Comparison of ENCODE assay signal across 22 cellular contexts in the genomic region with DNA sequence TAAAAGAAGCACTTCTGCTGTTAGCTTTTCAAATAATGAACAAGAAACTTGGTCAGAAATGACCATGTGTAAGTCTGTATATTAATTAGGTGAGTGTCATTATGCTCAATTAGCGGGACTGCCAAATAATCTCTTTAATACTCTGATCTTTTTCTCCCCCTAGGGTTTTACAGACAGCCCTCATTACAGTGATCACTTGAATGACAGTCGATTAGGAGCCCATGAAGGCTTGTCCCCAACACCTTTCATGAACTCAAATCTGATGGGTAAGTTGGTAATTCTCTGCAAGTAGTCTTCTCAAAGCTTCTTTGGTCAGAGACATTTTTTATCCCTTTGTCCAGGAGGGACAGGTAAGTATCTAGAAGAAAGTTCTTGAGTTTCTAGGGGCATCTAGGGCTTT.
DNase-seq lines count a peak whose midpoint lies in the region; ATAC-seq, FAIRE-seq and TF ChIP-seq lines count a peak whose summit lies in the region.
"Had no signal": no experiment of that assay in that cellular context is flagged by ENCODE, and none has a peak within 500 bp of the region (broad histone marks: within the 10 kb centered on the region; RNA-seq: fewer than 3 reads in every experiment).

No MANE protein-coding gene starts in this region.

- H3K9me3 ChIP-seq in K562 (replicated peaks; ENCODE audit: control insufficient read depth, insufficient read depth, low read depth, low read length): no peaks in the 10 kb centered on the region

- H3K36me3 ChIP-seq in K562 (ENCODE audit: control insufficient read depth, insufficient read depth, low read length): peaks cover 28% of the 10 kb centered on the region

- POLR2A ChIA-PET in K562 (lab: Yijun Ruan, JAX): no interaction called here

- intact Hi-C loops in K562 (cut with micrococcal nuclease): no loop called here

- H3K9ac ChIP-seq in K562 (ENCODE audit: insufficient read depth in 1 of 2, low read depth in 2 of 2, low read length in 2 of 2): no peak overlapping the region
- H3K9ac ChIP-seq: KMS-11 had no signal

- no peak for TF ChIP-seq EP300 in K562 (IDR thresholded peaks at IDR 0.05; ENCODE audit: low read length)

- peaks cover 9% of the 10 kb centered on the region for H3K79me2 ChIP-seq in K562 (ENCODE audit: control insufficient read depth, insufficient read depth, low read length)

- ATAC-seq in K562 (no peak), GM18519 (IDR thresholded peaks at IDR 0.05; ENCODE audit: low FRiP score, unreplicated experiment) (no peak)

- 100% methylated on average over 2 of the region's 2 CpGs for WGBS in K562 (ENCODE audit: insufficient coverage, low coverage, missing lambda C conversion rate)

- peak; percentile 15 for FAIRE-seq in K562 (lab: Jason Lieb, UNC)

- CTCF ChIA-PET in K562 (lab: Yijun Ruan, JAX; ENCODE audit: low intra/inter-chr PET ratio): no interaction called here

- TF ChIP-seq CTCF in K562 (IDR thresholded peaks at IDR 0.05 in 2 of 3, conservative IDR thresholded peaks at IDR 0.05 in 1 of 3; ENCODE audit: insufficient read depth in 2 of 3, low read depth in 1 of 3, low read length in 3 of 3): no peak

- H3K4me1 ChIP-seq in K562 (replicated peaks in 1 of 2; ENCODE audit: control insufficient read depth in 2 of 2, insufficient read depth in 2 of 2, low read length in 2 of 2): peaks cover 0 to 4% of the 10 kb centered on the region in 2 experiments; a peak in 1 of 5 replicates

- H3K4me2 ChIP-seq in K562 (ENCODE audit: insufficient read depth, low read length): no peak overlapping the region
- H3K4me2 ChIP-seq: KMS-11 had no signal

- no peaks in the 10 kb centered on the region for H3K9me1 ChIP-seq in K562 (ENCODE audit: control insufficient read depth, insufficient read depth, low read length)

- DNase-seq in NCI-H1417 (lab: John Stamatoyannopoulos, UW) (peak in 2 of 3 experiments; percentile 7 to 60), NCI-H1417 treated with DMSO at 0.1 percent for 48 hours (lab: John Stamatoyannopoulos, UW) (no peak), NCI-H82 (lab: John Stamatoyannopoulos, UW) (peak; percentile 90), K562 (ENCODE audit: extremely low read depth in 1 of 4, low spot score in 3 of 4) (no peak), substantia nigra (lab: John Stamatoyannopoulos, UW) (no peak), NCI-H1930 (lab: John Stamatoyannopoulos, UW) (no peak), cerebellar cortex (ENCODE audit: low spot score) (no peak)
- DNase-seq: GOT3, HCEC 1CT, IMR-90, NCI-H1092 treated with DMSO at 0.1 percent for 48 hours, NCI-H146, NCI-H2029, NCI-H446, NCI-H524 treated with DMSO at 0.1 percent for 48 hours, NCI-H774, Right ventricle myocardium superior, RPMI8226 had no signal

- no peak for TF ChIP-seq POLR2A in K562 (conservative IDR thresholded peaks at IDR 0.05)

- no peak for TF ChIP-seq RAD21 in K562 (CRISPR knock-in tag; conservative IDR thresholded peaks at IDR 0.05 in 1 of 2, IDR thresholded peaks at IDR 0.05 in 1 of 2)

- no peak overlapping the region for H2AFZ ChIP-seq in K562 (ENCODE audit: low read depth, low read length)

- H4K20me1 ChIP-seq in K562 (replicated peaks; ENCODE audit: control insufficient read depth, insufficient read depth, low read length): no peaks in the 10 kb centered on the region

- BruUV-seq in K562 (replicated peaks; lab: Mats Ljungman, UMichigan): no TSS peak

- H3K27ac ChIP-seq in K562 (ENCODE audit: extremely low read depth, low read depth, low read length) (no peak overlapping the region), substantia nigra (ENCODE audit: low read depth, low read length, poor library complexity, severe bottlenecking) (peak overlapping the region; percentile 3)
- H3K27ac ChIP-seq: 22Rv1, C4-2B, KMS-11 had no signal

- H3K27me3 ChIP-seq in K562 (ENCODE audit: control insufficient read depth in 2 of 2, insufficient read depth in 2 of 2, low read length in 2 of 2): no peaks in the 10 kb centered on the region

- in situ Hi-C loops in K562 (cut with MboI): no loop called here

- no peak overlapping the region for H3K4me3 ChIP-seq in K562

TF ChIP-seq in K562, 482 proteins besides CTCF, POLR2A, EP300 and RAD21:
- TF ChIP-seq SRSF1 (IDR thresholded peaks at IDR 0.05; ENCODE audit: low read depth, low read length): no peak
- no peak for TF ChIP-seq RCOR1 (IDR thresholded peaks at IDR 0.05; ENCODE audit: borderline replicate concordance in 1 of 2, low read depth in 2 of 2, low read length in 2 of 2)
- TF ChIP-seq, protein P1, sequence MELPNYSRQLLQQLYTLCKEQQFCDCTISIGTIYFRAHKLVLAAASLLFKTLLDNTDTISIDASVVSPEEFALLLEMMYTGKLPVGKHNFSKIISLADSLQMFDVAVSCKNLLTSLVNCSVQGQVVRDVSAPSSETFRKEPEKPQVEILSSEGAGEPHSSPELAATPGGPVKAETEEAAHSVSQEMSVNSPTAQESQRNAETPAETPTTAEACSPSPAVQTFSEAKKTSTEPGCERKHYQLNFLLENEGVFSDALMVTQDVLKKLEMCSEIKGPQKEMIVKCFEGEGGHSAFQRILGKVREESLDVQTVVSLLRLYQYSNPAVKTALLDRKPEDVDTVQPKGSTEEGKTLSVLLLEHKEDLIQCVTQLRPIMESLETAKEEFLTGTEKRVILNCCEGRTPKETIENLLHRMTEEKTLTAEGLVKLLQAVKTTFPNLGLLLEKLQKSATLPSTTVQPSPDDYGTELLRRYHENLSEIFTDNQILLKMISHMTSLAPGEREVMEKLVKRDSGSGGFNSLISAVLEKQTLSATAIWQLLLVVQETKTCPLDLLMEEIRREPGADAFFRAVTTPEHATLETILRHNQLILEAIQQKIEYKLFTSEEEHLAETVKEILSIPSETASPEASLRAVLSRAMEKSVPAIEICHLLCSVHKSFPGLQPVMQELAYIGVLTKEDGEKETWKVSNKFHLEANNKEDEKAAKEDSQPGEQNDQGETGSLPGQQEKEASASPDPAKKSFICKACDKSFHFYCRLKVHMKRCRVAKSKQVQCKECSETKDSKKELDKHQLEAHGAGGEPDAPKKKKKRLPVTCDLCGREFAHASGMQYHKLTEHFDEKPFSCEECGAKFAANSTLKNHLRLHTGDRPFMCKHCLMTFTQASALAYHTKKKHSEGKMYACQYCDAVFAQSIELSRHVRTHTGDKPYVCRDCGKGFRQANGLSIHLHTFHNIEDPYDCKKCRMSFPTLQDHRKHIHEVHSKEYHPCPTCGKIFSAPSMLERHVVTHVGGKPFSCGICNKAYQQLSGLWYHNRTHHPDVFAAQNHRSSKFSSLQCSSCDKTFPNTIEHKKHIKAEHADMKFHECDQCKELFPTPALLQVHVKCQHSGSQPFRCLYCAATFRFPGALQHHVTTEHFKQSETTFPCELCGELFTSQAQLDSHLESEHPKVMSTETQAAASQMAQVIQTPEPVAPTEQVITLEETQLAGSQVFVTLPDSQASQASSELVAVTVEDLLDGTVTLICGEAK (IDR thresholded peaks at IDR 0.05): no peak
- TF ChIP-seq, protein P1 (CRISPR knock-in tag; IDR thresholded peaks at IDR 0.05): no peak
- no peak for TF ChIP-seq ZNF253 (CRISPR knock-in tag; conservative IDR thresholded peaks at IDR 0.05)

Comparison
In these comparisons a context has a peak if more than half of its experiments do, and no peak if none do; other contexts are left out.
1. DNase-seq: peak in NCI-H1417 (2 of 3) and NCI-H82 (single experiment); none in NCI-H1417 treated with DMSO at 0.1 percent for 48 hours (single experiment), K562 (0 of 4), substantia nigra (0 of 49), NCI-H1930 (0 of 2) and cerebellar cortex (single experiment).